ENCODE assay signal across 27 cellular contexts in genomic region chr12:53572134-53572758, GRCh38. TPM values are rescaled to one million over a fixed set of nuclear protein-coding genes. Genes with fewer than 3 reads are reported as not detected.
DNase-seq lines count a peak whose midpoint lies in the region; ATAC-seq, FAIRE-seq and TF ChIP-seq lines count a peak whose summit lies in the region.
"Had no signal": no experiment of that assay in that cellular context is flagged by ENCODE, and none has a peak within 500 bp of the region (broad histone marks: within the 10 kb centered on the region; RNA-seq: fewer than 3 reads in every experiment).

No MANE protein-coding gene starts in this region.

- no peak for ATAC-seq in WTC11
- peak in 1 of 2 donors; percentile 49 for ATAC-seq in naive B cell (ENCODE audit: low read depth in 2 of 2)
- ATAC-seq in lower lobe of right lung = no peak
- ATAC-seq in pancreas = no peak
- ATAC-seq: body of pancreas; heart left ventricle; naive thymus-derived CD8-positive, alpha-beta T cell had no signal

- peak overlapping the region; percentile 48 for H3K27ac Mint-ChIP-seq in activated CD4-positive, alpha-beta T cell treated with anti-CD3 and anti-CD28 coated beads, Interleukin-2, amount 10 ng/mL, durations not matched to agents 7 days and 5 days
- peak overlapping the region; percentile 57 for H3K27ac Mint-ChIP-seq in WTC11
- H3K27ac Mint-ChIP-seq in naive B cell = peak overlapping the region in 5 of 6 donors; percentile 49 to 94 (median 81)
- H3K27ac Mint-ChIP-seq: activated T-helper 2 cell treated with anti-CD3 and anti-CD28 coated beads, Interferon-gamma antibody, Interleukin-2, Interleukin-4, amounts not matched to agents 10 μg/mL and 5 μg/mL and 100 μg/mL, durations not matched to agents 14 hours and 24 hours and 36 hours; IgD-negative memory B cell had no signal

- CTCF ChIA-PET in activated CD4-positive, alpha-beta T cell treated with anti-CD3 and anti-CD28 coated beads, Interleukin-2, amount 10 ng/mL, durations not matched to agents 7 days and 5 days (lab: Charles Lee) = interaction anchor here (0.6 to 1.1 kb wide), 3 partner anchors 11 to 60 kb away, joined by 3 read pairs; no protein-coding TSS in a partner anchor
- CTCF ChIA-PET in WTC11 (lab: Charles Lee) = interaction anchor here (1.2 kb wide), 1 partner anchor 103 kb away, joined by 3 read pairs; the partner anchor contains the start of gene ATP5MC2

- no peak overlapping the region for H3K4me3 ChIP-seq in lower lobe of right lung
- H3K4me3 ChIP-seq in pancreas = no peak overlapping the region
- H3K4me3 ChIP-seq: body of pancreas, heart left ventricle, smooth muscle cell, suprapubic skin had no signal

- H3K9me3 ChIP-seq in lower lobe of right lung (no peaks in the 10 kb centered on the region), pancreas (no peaks in the 10 kb centered on the region)
- H3K9me3 ChIP-seq: body of pancreas, heart left ventricle, SK-N-SH, suprapubic skin had no signal

- POLR2A ChIA-PET in activated CD4-positive, alpha-beta T cell treated with anti-CD3 and anti-CD28 coated beads, Interleukin-2, amount 10 ng/mL, durations not matched to agents 7 days and 5 days (lab: Charles Lee) = interaction anchor here (0.6 kb wide), 1 partner anchor 8 kb away, joined by 5 read pairs; no protein-coding TSS in a partner anchor
- POLR2A ChIA-PET in WTC11 (lab: Charles Lee) = interaction anchor here (0.7 kb wide), 1 partner anchor 155 kb away, joined by 5 read pairs; no protein-coding TSS in a partner anchor

- DNase-seq in activated CD4-positive, alpha-beta T cell treated with anti-CD3 and anti-CD28 coated beads, Interleukin-2, amount 10 ng/mL, durations not matched to agents 7 days and 5 days = no peak
- DNase-seq in activated CD4-positive, alpha-beta T cell treated with anti-CD3 and anti-CD28 coated beads, Interleukin-2, amount 50 U/mL, for 1 hour = no peak
- DNase-seq in GM19239 (ENCODE audit: insufficient read length, low spot score) (no peak), WTC11 (ENCODE audit: low spot score) (no peak), naive B cell (no peak), anterior cingulate cortex (lab: John Stamatoyannopoulos, UW) (no peak), lower lobe of right lung (no peak), pancreas (no peak)
- DNase-seq: activated CD4-positive, CD25-positive, alpha-beta regulatory T cell; AML-193; body of pancreas; Calu3; cerebellar nuclear complex; heart left ventricle; mesendoderm; naive thymus-derived CD8-positive, alpha-beta T cell; NCI-H2081; NCI-H345; NCI-H748 treated with DMSO at 0.1 percent for 48 hours; SK-N-SH; stimulated activated CD4-positive, alpha-beta T cell treated with anti-CD3 and anti-CD28 coated beads, Interleukin-2, amount 100 ng/mL, for 24 hours; T1000 had no signal

- peak; percentile 82 for FAIRE-seq in GM19239 (lab: Jason Lieb, UNC)
- no peak for FAIRE-seq in pancreas (lab: Jason Lieb, UNC)
- FAIRE-seq: GM12892 had no signal

- peaks cover 37% of the 10 kb centered on the region for H3K4me1 ChIP-seq in lower lobe of right lung
- H3K4me1 ChIP-seq in pancreas = peaks cover 0 to 10% (median 9%) of the 10 kb centered on the region in 3 donors

- H3K36me3 ChIP-seq in lower lobe of right lung = peaks cover 13% of the 10 kb centered on the region
- H3K36me3 ChIP-seq in pancreas = no peaks in the 10 kb centered on the region

- H3K27me3 ChIP-seq in lower lobe of right lung (ENCODE audit: low read depth) = no peaks in the 10 kb centered on the region
- no peaks in the 10 kb centered on the region for H3K27me3 ChIP-seq in pancreas
- H3K27me3 ChIP-seq: body of pancreas, heart left ventricle, suprapubic skin had no signal

- peaks cover 19% of the 10 kb centered on the region for H3K36me3 Mint-ChIP-seq in activated CD4-positive, alpha-beta T cell treated with anti-CD3 and anti-CD28 coated beads, Interleukin-2, amount 10 ng/mL, durations not matched to agents 7 days and 5 days (ENCODE audit: low read depth)
- H3K36me3 Mint-ChIP-seq in WTC11 (peaks cover 4% of the 10 kb centered on the region), naive B cell (peaks cover 0 to 11% of the 10 kb centered on the region in 2 donors)

- no peak overlapping the region for H3K4me3 Mint-ChIP-seq in activated CD4-positive, alpha-beta T cell treated with anti-CD3 and anti-CD28 coated beads, Interleukin-2, amount 10 ng/mL, durations not matched to agents 7 days and 5 days
- H3K4me3 Mint-ChIP-seq in WTC11 = no peak overlapping the region
- H3K4me3 Mint-ChIP-seq in naive B cell = peak overlapping the region in 6 of 8 donors; percentile 6 to 72 (median 45)

- no peaks in the 10 kb centered on the region for H3K27me3 Mint-ChIP-seq in activated CD4-positive, alpha-beta T cell treated with anti-CD3 and anti-CD28 coated beads, Interleukin-2, amount 10 ng/mL, durations not matched to agents 7 days and 5 days
- no peaks in the 10 kb centered on the region for H3K27me3 Mint-ChIP-seq in WTC11 (ENCODE audit: low read depth)
- H3K27me3 Mint-ChIP-seq in naive B cell = no peaks in the 10 kb centered on the region
- H3K27me3 Mint-ChIP-seq: IgD-negative memory B cell; naive thymus-derived CD8-positive, alpha-beta T cell had no signal

- intact Hi-C loops in lower lobe of right lung (cut with DNase I) (no loop called here), pancreas (cut with DNase I) (no loop called here)

- no peaks in the 10 kb centered on the region for H3K9me3 Mint-ChIP-seq in activated CD4-positive, alpha-beta T cell treated with anti-CD3 and anti-CD28 coated beads, Interleukin-2, amount 10 ng/mL, durations not matched to agents 7 days and 5 days
- H3K9me3 Mint-ChIP-seq in WTC11 (peaks cover 4% of the 10 kb centered on the region; the same call in 1 of the 2 replicates), naive B cell (peaks cover 0 to 2% (median 0%) of the 10 kb centered on the region in 7 donors)
- H3K9me3 Mint-ChIP-seq: activated T-helper 2 cell treated with anti-CD3 and anti-CD28 coated beads, Interferon-gamma antibody, Interleukin-2, Interleukin-4, amounts not matched to agents 10 μg/mL and 5 μg/mL and 100 μg/mL, durations not matched to agents 14 hours and 24 hours and 36 hours; naive thymus-derived CD8-positive, alpha-beta T cell had no signal

- WGBS in pancreas, 2 donors = 93 to 95% methylated on average over 8 of the region's 8 CpGs

- H3K27ac ChIP-seq in lower lobe of right lung = no peak overlapping the region
- no peak overlapping the region for H3K27ac ChIP-seq in pancreas
- H3K27ac ChIP-seq: body of pancreas, heart left ventricle, suprapubic skin had no signal

- TF ChIP-seq CTCF in WTC11 (IDR thresholded peaks at IDR 0.05) (no peak), lower lobe of right lung (IDR thresholded peaks at IDR 0.05) (no peak), pancreas (IDR thresholded peaks at IDR 0.05) (no peak)

- peaks cover 49% of the 10 kb centered on the region for H3K4me1 Mint-ChIP-seq in activated CD4-positive, alpha-beta T cell treated with anti-CD3 and anti-CD28 coated beads, Interleukin-2, amount 10 ng/mL, durations not matched to agents 7 days and 5 days
- H3K4me1 Mint-ChIP-seq in WTC11 (peaks cover 32% of the 10 kb centered on the region), naive B cell (peaks cover 23 to 39% (median 27%) of the 10 kb centered on the region in 3 donors)

TF ChIP-seq in WTC11, 78 proteins besides CTCF, POLR2A, EP300 and RAD21 (continues in another document):
- TF ChIP-seq EMX1 (CRISPR knock-in tag; IDR thresholded peaks at IDR 0.05) = no peak
- TF ChIP-seq USF2 (CRISPR knock-in tag; IDR thresholded peaks at IDR 0.05) = no peak
- TF ChIP-seq MYBL2 (CRISPR knock-in tag; IDR thresholded peaks at IDR 0.05) = no peak
- no peak for TF ChIP-seq ZNF423 (CRISPR knock-in tag; IDR thresholded peaks at IDR 0.05)
- no peak for TF ChIP-seq IRF1 (CRISPR knock-in tag; IDR thresholded peaks at IDR 0.05)
- TF ChIP-seq FOXJ3 (CRISPR knock-in tag; IDR thresholded peaks at IDR 0.05; ENCODE audit: borderline replicate concordance) = no peak
- no peak for TF ChIP-seq FOXP4 (CRISPR knock-in tag; IDR thresholded peaks at IDR 0.05)

RNA-seq across cellular contexts. Expression of gene ATF7, which starts 53.9 kb away (rescaled TPM):
- total RNA-seq in activated CD4-positive, alpha-beta T cell treated with anti-CD3 and anti-CD28 coated beads, Interleukin-2, amount 10 ng/mL, durations not matched to agents 7 days and 5 days = 10 to 100 TPM; 28.6 to 43.0 TPM
- 16.3 to 20.3 TPM (median 19.7 TPM) in 3 replicates for total RNA-seq in WTC11 (2021)
- polyA plus RNA-seq in naive B cell (ENCODE audit: low read depth in 6 of 6) = 10 to 100 TPM; 12.2 to 18.7 (median 16.2) TPM
- total RNA-seq in lower lobe of right lung = 61.2 TPM
- total RNA-seq in pancreas = 10 to 100 TPM; 13.5 to 31.5 (median 19.6) TPM
- polyA plus RNA-seq in pancreas = 10 to 100 TPM; 11.6 to 17.3 TPM

Comparison
In these comparisons a context has a peak if more than half of its experiments do, and no peak if none do; other contexts are left out.
1. H3K4me3 Mint-ChIP-seq: peak in naive B cell (6 of 8); none in activated CD4-positive, alpha-beta T cell treated with anti-CD3 and anti-CD28 coated beads, Interleukin-2, amount 10 ng/mL, durations not matched to agents 7 days and 5 days (single experiment) and WTC11 (single experiment).
2. Peak in every context shown above with its lines, with median percentiles within 50 percentile points of each other: H3K27ac Mint-ChIP-seq.